10 cellular contexts compared by ENCODE assay signal in the genomic region with DNA sequence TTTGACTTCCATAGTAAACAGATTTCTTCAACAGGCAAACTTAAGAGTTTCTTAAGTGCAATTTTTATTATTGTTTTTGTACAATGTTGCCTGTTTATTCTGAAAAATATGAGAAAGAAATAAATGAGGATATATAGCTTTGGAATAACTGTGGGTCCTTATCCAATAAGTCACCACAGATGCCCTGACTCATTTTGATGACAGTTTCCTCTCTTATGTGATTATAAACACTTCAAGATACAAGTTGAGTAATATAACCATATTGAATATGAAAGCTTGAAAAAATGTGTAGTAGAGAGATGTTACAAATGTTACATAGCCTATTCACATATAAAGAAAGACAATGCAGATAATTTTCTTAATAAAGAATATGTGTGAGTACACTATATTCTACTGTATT.
"Had no signal": no experiment of that assay in that cellular context is flagged by ENCODE, and none has a peak within 500 bp of the region (broad histone marks: within the 10 kb centered on the region; RNA-seq: fewer than 3 reads in every experiment).

No MANE protein-coding gene starts in this region.

- H2AFZ ChIP-seq: GM23338 had no signal

- H3K4me2 ChIP-seq: GM23338 had no signal

- FAIRE-seq: H1, H54, HTR-8/SVneo, K562 had no signal

- ATAC-seq: GM23338, HCT116, K562 had no signal

- H3K4me3 ChIP-seq: GM23338, K562 had no signal

- DNase-seq: H9, HFFc6, IMR-90, KG1 had no signal
